9 cellular contexts compared by ENCODE assay signal in the genomic region with DNA sequence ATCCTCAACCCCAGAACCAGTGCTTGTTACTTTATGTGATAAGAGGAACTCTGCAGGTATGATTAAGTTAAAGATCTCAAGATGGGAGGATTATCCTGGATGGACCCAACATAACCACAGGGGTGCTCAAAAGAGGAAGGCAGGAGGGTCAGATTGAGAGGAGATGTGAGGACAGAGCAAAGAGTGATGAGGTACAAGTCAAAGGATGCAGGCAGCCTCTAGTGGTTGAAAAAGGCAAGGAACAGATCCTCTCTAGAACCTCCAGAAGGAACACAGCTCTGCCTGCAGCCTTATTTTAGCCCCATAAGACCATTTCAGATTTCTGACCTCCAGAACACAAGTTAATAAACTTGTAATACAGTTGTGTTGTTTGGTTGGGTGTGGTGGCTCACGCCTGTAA. TPM values are rescaled to one million over a fixed set of nuclear protein-coding genes. Genes with fewer than 3 reads are reported as not detected.
A peak's percentile ranks its signal among the peaks of the same experiment; 100 is the strongest.
DNase-seq lines count a peak whose midpoint lies in the region; ATAC-seq and TF ChIP-seq lines count a peak whose summit lies in the region.
"Had no signal": no experiment of that assay in that cellular context is flagged by ENCODE, and none has a peak within 500 bp of the region (broad histone marks: within the 10 kb centered on the region; RNA-seq: fewer than 3 reads in every experiment).

No MANE protein-coding gene starts in this region.

- peak in 2 of 4 donors; percentile 31 to 42 for ATAC-seq in right lobe of liver
- no peak for ATAC-seq in HG03039 (IDR thresholded peaks at IDR 0.05; ENCODE audit: unreplicated experiment)

- H2AFZ ChIP-seq in Karpas-422 (ENCODE audit: low read length) = no peak overlapping the region

- H3K79me2 ChIP-seq in Karpas-422 (ENCODE audit: low read length) = peaks cover 50% of the 10 kb centered on the region

- POLR2A ChIA-PET in GM10248 (lab: Yijun Ruan, JAX) = no interaction called here

- H3K4me2 ChIP-seq in Karpas-422 (ENCODE audit: low read depth, low read length, poor library complexity, severe bottlenecking) = no peak overlapping the region

- no peaks in the 10 kb centered on the region for H3K9me3 ChIP-seq in Karpas-422 (ENCODE audit: low read length)
- no peaks in the 10 kb centered on the region for H3K9me3 ChIP-seq in right lobe of liver

- H3K4me3 ChIP-seq in Karpas-422 (ENCODE audit: low read length) = no peak overlapping the region
- no peak overlapping the region for H3K4me3 ChIP-seq in right lobe of liver

- H3K9ac ChIP-seq in Karpas-422 (ENCODE audit: low read length) = no peak overlapping the region

- H4K20me1 ChIP-seq in Karpas-422 (ENCODE audit: insufficient read depth, low read depth, low read length) = peaks cover 8% of the 10 kb centered on the region; the same call in 1 of the 2 replicates

- CTCF ChIA-PET in GM10248 (lab: Yijun Ruan, JAX) = no interaction called here

- TF ChIP-seq CTCF in GM10248 (IDR thresholded peaks at IDR 0.05; ENCODE audit: control extremely low read depth, extremely low read depth, low read depth, missing control alignments) (peak; percentile 16), right lobe of liver (IDR thresholded peaks at IDR 0.05) (peak; percentile 5 to 31 (median 12))

- intact Hi-C loops in right lobe of liver (cut with DNase I) = no loop called here
- intact Hi-C loops in posterior vena cava (cut with DNase I) = no loop called here

- 86% methylated on average over 1 of the region's 1 CpG for WGBS in right lobe of liver (ENCODE audit: insufficient coverage, low coverage, low lambda C conversion rate, missing lambda C conversion rate)

- H3K27me3 ChIP-seq in Karpas-422 (ENCODE audit: low read length) (no peaks in the 10 kb centered on the region), right lobe of liver (no peaks in the 10 kb centered on the region)

- TF ChIP-seq POLR2A in right lobe of liver (IDR thresholded peaks at IDR 0.05) = no peak

- DNase-seq in GM10248 (ENCODE audit: extremely low spot score) (peak; percentile 20), Karpas-422 (peak; percentile 75), amniotic epithelial cell (ENCODE audit: low read depth) (peak; percentile 27), right lobe of liver (no peak), NK-92 (lab: John Stamatoyannopoulos, UW; ENCODE audit: unreplicated experiment) (no peak), posterior vena cava (ENCODE audit: low spot score) (no peak)
- DNase-seq in activated CD8-positive, alpha-beta memory T cell treated with anti-CD3 and anti-CD28 coated beads, Interleukin-2, amount 50 U/mL, for 4 hours = no peak
- DNase-seq: NCI-H1694 treated with DMSO at 0.1 percent for 48 hours had no signal

- H3K36me3 ChIP-seq in Karpas-422 (ENCODE audit: insufficient read depth, low read length) = no peaks in the 10 kb centered on the region
- no peaks in the 10 kb centered on the region for H3K36me3 ChIP-seq in right lobe of liver

- no peak overlapping the region for H3K27ac ChIP-seq in Karpas-422 (ENCODE audit: low read length)
- H3K27ac ChIP-seq in right lobe of liver = no peak overlapping the region

- H3K4me1 ChIP-seq in Karpas-422 (ENCODE audit: low read length) = peaks cover 29% of the 10 kb centered on the region
- no peaks in the 10 kb centered on the region for H3K4me1 ChIP-seq in right lobe of liver

- H3K9me2 ChIP-seq in Karpas-422 (replicated peaks; ENCODE audit: insufficient read depth, low read length) = no peaks in the 10 kb centered on the region

RNA-seq across cellular contexts. Expression of gene PDSS2, which starts 41.2 kb away (rescaled TPM):
- 7.4 and 16.3 TPM in 2 replicates for total RNA-seq in Karpas-422 (2014; rRNA removed; shearing (Covaris generic); ENCODE audit: low replicate concordance)
- total RNA-seq in right lobe of liver (10 to 100 TPM; 17.0 to 25.1 (median 19.0) TPM), posterior vena cava (10 to 100 TPM; 10.1 to 11.6 TPM)

Comparison
In these comparisons a context has a peak if more than half of its experiments do, and no peak if none do; other contexts are left out.
1. DNase-seq: peak in GM10248 (single experiment), Karpas-422 (single experiment) and amniotic epithelial cell (single experiment); none in right lobe of liver (0 of 3), activated CD8-positive, alpha-beta memory T cell treated with anti-CD3 and anti-CD28 coated beads, Interleukin-2, amount 50 U/mL, for 4 hours (single experiment), NK-92 (single experiment) and posterior vena cava (single experiment).